ENCODE assay signal across 8 cellular contexts in the genomic region with DNA sequence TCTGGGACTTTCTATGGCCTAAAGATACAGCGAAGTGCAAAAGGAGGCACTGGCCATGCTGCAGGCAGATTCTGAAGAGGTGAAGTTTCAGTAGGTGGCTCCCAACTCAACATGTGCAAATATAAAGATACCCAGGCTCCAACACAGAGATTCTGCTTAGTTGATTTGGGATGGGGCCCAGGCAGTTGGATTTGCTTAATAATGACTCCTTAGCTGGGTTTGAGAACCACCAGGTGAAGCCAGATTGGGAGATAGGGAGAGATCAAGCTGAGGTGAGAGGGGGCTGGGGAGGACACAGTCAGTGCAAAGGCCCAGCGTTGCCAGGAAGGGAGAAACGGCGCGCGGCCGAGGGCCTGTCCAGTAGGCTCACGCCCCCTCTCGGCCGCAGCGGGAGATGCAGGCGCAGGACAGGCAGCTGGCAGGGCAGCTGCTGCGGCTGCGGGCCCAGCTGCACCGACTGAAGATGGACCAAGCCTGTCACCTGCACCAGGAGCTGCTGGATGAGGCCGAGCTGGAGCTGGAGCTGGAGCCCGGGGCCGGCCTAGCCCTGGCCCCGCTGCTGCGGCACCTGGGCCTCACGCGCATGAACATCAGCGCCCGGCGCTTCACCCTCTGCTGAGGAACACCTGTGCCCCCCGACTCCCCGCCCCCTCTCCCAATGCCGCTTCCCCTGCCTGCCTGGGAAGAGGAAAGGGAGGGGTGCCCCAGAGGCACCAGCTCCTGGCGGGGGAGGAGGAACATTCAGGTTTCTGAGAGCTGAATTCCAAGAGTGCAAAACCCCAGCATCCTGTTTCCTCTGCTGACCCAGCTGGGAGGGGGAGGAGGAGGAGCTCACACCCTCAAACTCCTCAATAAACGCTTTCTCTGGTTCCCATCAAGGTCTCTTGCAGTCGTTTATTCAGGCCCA. TPM values are rescaled to one million over a fixed set of nuclear protein-coding genes. Genes with fewer than 3 reads are reported as not detected.
DNase-seq lines count a peak whose midpoint lies in the region; ATAC-seq lines count a peak whose summit lies in the region.

No MANE protein-coding gene starts in this region.

- H3K27ac Mint-ChIP-seq in effector memory CD8-positive, alpha-beta T cell = peak overlapping the region; percentile 97 to 98

- ATAC-seq in effector memory CD8-positive, alpha-beta T cell (replicated peaks) = peak; percentile 26
- no peak for ATAC-seq in GM21723 (IDR thresholded peaks at IDR 0.05; ENCODE audit: unreplicated experiment)

- H3K4me3 ChIP-seq in BLaER1 treated with 17β-estradiol and CSF1 and Interleukin-3, amounts not matched to agents 10 nM and 100 nM = peak overlapping the region in 4 of 10 experiments; percentile 7 to 41 (median 24); a peak in 7 of 20 replicates
- peak overlapping the region; percentile 5 for H3K4me3 ChIP-seq in mesodermal cell (ENCODE audit: extremely low read depth, insufficient read depth, low read length, poor library complexity, severe bottlenecking)

- H3K36me3 Mint-ChIP-seq in effector memory CD8-positive, alpha-beta T cell (ENCODE audit: insufficient read depth) = peaks cover 37% of the 10 kb centered on the region

- peak overlapping the region; percentile 88 to 96 for H3K4me3 Mint-ChIP-seq in effector memory CD8-positive, alpha-beta T cell

- no peaks in the 10 kb centered on the region for H3K36me3 ChIP-seq in BLaER1 treated with 17β-estradiol and CSF1 and Interleukin-3, amounts not matched to agents 10 nM and 100 nM
- no peaks in the 10 kb centered on the region for H3K36me3 ChIP-seq in mesodermal cell (ENCODE audit: control insufficient read depth, insufficient read depth, low read length)

- H3K9me3 Mint-ChIP-seq in effector memory CD8-positive, alpha-beta T cell = no peaks in the 10 kb centered on the region

- H3K27me3 ChIP-seq in BLaER1 treated with 17β-estradiol and CSF1 and Interleukin-3, amounts not matched to agents 10 nM and 100 nM = peaks cover 0 to 6% (median 0%) of the 10 kb centered on the region in 11 experiments; a peak in 1 of 22 replicates

- H3K4me2 ChIP-seq in BLaER1 treated with 17β-estradiol and CSF1 and Interleukin-3, amounts not matched to agents 10 nM and 100 nM = peak overlapping the region; percentile 80 to 98 (median 94)

- peaks cover 0 to 16% (median 0%) of the 10 kb centered on the region in 11 experiments; a peak in 1 of 22 replicates for H4K20me1 ChIP-seq in BLaER1 treated with 17β-estradiol and CSF1 and Interleukin-3, amounts not matched to agents 10 nM and 100 nM

- 8% methylated on average over 24 to 25 of the region's 31 CpGs for WGBS in mesodermal cell (ENCODE audit: insufficient coverage in 2 of 2), 2 experiments

- peak overlapping the region in 8 of 11 experiments; percentile 6 to 80 (median 52); a peak in 11 of 22 replicates for H3K9ac ChIP-seq in BLaER1 treated with 17β-estradiol and CSF1 and Interleukin-3, amounts not matched to agents 10 nM and 100 nM

- peaks cover 63 to 81% (median 79%) of the 10 kb centered on the region in 10 experiments for H3K4me1 ChIP-seq in BLaER1 treated with 17β-estradiol and CSF1 and Interleukin-3, amounts not matched to agents 10 nM and 100 nM
- H3K4me1 ChIP-seq in mesodermal cell (ENCODE audit: control insufficient read depth, insufficient read depth, low read length, poor library complexity, severe bottlenecking) = peaks cover 14% of the 10 kb centered on the region

- no peaks in the 10 kb centered on the region for H3K9me3 ChIP-seq in BLaER1 treated with 17β-estradiol and CSF1 and Interleukin-3, amounts not matched to agents 10 nM and 100 nM (replicated peaks in 1 of 11)
- no peaks in the 10 kb centered on the region for H3K9me3 ChIP-seq in mesodermal cell (ENCODE audit: control insufficient read depth, low read length)

- peaks cover 40 to 51% of the 10 kb centered on the region in 2 donors for H3K4me1 Mint-ChIP-seq in effector memory CD8-positive, alpha-beta T cell (ENCODE audit: low read depth in 2 of 2)

- H3K27me3 Mint-ChIP-seq in effector memory CD8-positive, alpha-beta T cell = no peaks in the 10 kb centered on the region

- H3K27ac ChIP-seq in BLaER1 treated with 17β-estradiol and CSF1 and Interleukin-3, amounts not matched to agents 10 nM and 100 nM = peak overlapping the region in 7 of 11 experiments; percentile 42 to 89 (median 79); a peak in 14 of 22 replicates
- H3K27ac ChIP-seq in mesodermal cell (ENCODE audit: low read depth, low read length, severe bottlenecking) = no peak overlapping the region

- peak; percentile 59 for DNase-seq in HCEC 1CT
- peak; percentile 68 for DNase-seq in NCI-H345 treated with DMSO at 0.1 percent for 48 hours (lab: John Stamatoyannopoulos, UW; ENCODE audit: unreplicated experiment)
- peak; percentile 66 to 68 for DNase-seq in activated CD4-positive, alpha-beta T cell treated with anti-CD3 and anti-CD28 coated beads, Interleukin-2, amount 50 U/mL, for 4 hours
- DNase-seq in effector memory CD8-positive, alpha-beta T cell = peak; percentile 67 to 72 (median 71)
- DNase-seq in stimulated activated CD8-positive, alpha-beta memory T cell treated with anti-CD3 and anti-CD28 coated beads, Interleukin-7, amount 100 ng/mL, for 24 hours (ENCODE audit: low read depth) = peak; percentile 67

RNA-seq across cellular contexts. Expression of gene FAM167B, which starts 1.2 kb away (rescaled TPM):
- polyA plus RNA-seq in mesodermal cell (2013, experiment 1 of 2) = 0.55 TPM
- polyA plus RNA-seq in mesodermal cell (2013, experiment 2 of 2) = 0.96 TPM

RNA-seq across cellular contexts. Expression of gene LCK, which starts 2.8 kb away (rescaled TPM):
- polyA plus RNA-seq in mesodermal cell (2013, experiment 1 of 2) = not detected
- not detected for polyA plus RNA-seq in mesodermal cell (2013, experiment 2 of 2)

RNA-seq across cellular contexts. Expression of gene EIF3I, which starts 26.0 kb away (rescaled TPM):
- 240 TPM for polyA plus RNA-seq in mesodermal cell (2013, experiment 1 of 2)
- 222 TPM for polyA plus RNA-seq in mesodermal cell (2013, experiment 2 of 2)

RNA-seq across cellular contexts. Expression of gene TMEM234, which starts 26.1 kb away (rescaled TPM):
- polyA plus RNA-seq in mesodermal cell (2013, experiment 1 of 2) = 10.3 TPM
- polyA plus RNA-seq in mesodermal cell (2013, experiment 2 of 2) = 9.6 TPM

RNA-seq across cellular contexts. Expression of gene DCDC2B, which starts 39.3 kb away (rescaled TPM):
- not detected for polyA plus RNA-seq in mesodermal cell (2013, experiment 1 of 2)
- not detected for polyA plus RNA-seq in mesodermal cell (2013, experiment 2 of 2)
